Comparison of ENCODE assay signal across 12 cellular contexts in the genomic region with DNA sequence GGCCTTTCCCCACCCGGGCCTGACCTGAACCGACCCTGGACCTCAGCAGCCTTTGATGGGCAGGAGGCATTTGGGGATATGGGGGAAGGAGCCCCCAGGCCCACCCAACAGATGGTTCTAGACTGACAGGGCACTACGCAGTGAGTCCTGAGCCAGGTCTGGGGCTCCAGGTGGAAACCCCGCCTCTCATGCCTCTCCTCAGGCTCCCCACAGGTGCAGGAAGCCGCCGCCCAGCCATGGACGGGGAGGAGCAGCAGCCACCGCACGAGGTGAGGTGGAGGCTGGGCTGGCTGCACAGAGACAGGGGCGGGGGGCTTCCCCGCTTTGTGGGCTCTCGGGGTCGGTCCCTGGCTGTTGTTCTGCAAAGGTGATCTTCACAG. TPM values are rescaled to one million over a fixed set of nuclear protein-coding genes. Genes with fewer than 3 reads are reported as not detected.
A peak's percentile ranks its signal among the peaks of the same experiment; 100 is the strongest.
DNase-seq lines count a peak whose midpoint lies in the region; ATAC-seq, FAIRE-seq and TF ChIP-seq lines count a peak whose summit lies in the region.
"Had no signal": no experiment of that assay in that cellular context is flagged by ENCODE, and none has a peak within 500 bp of the region (broad histone marks: within the 10 kb centered on the region; RNA-seq: fewer than 3 reads in every experiment).

No MANE protein-coding gene starts in this region.

- no peaks in the 10 kb centered on the region for H3K27me3 Mint-ChIP-seq in activated naive CD8-positive, alpha-beta T cell

- FAIRE-seq in GM12892 (lab: Jason Lieb, UNC) = peak; percentile 94
- no peak for FAIRE-seq in pancreas (lab: Jason Lieb, UNC)

- peak overlapping the region; percentile 87 for H3K4me3 Mint-ChIP-seq in activated naive CD8-positive, alpha-beta T cell
- H3K4me3 Mint-ChIP-seq: brain had no signal

- TF ChIP-seq POLR2A in GM12892 (IDR thresholded peaks at IDR 0.05; ENCODE audit: low read depth, low read length) = no peak

- DNase-seq in GM12892 (ENCODE audit: insufficient read length) (no peak), T-helper 2 cell (peak in 3 of 5 experiments; percentile 30 to 57 (median 50)), pancreas (peak in 4 of 6 donors; percentile 47 to 80 (median 66)), NCI-H446 (lab: John Stamatoyannopoulos, UW) (no peak), ecto neural progenitor cell (ENCODE audit: low spot score) (no peak), NCI-H1436 (lab: John Stamatoyannopoulos, UW) (no peak)
- DNase-seq: DMS53, NCI-H1105 treated with DMSO at 0.1 percent for 48 hours had no signal

- H3K27ac ChIP-seq in pancreas = peak overlapping the region; percentile 4 to 82 (median 61)
- H3K27ac ChIP-seq: parathyroid adenoma had no signal

- peak in 2 of 4 donors; percentile 8 to 34 for ATAC-seq in pancreas
- no peak for ATAC-seq in GM18498 (IDR thresholded peaks at IDR 0.05; ENCODE audit: unreplicated experiment)

- H3K4me1 Mint-ChIP-seq in activated naive CD8-positive, alpha-beta T cell (ENCODE audit: low read depth) = peaks cover 35% of the 10 kb centered on the region

- no peaks in the 10 kb centered on the region for H3K9me3 ChIP-seq in pancreas

- peaks cover 22 to 25% (median 23%) of the 10 kb centered on the region in 3 donors for H3K4me1 ChIP-seq in pancreas

- H3K36me3 Mint-ChIP-seq in activated naive CD8-positive, alpha-beta T cell = no peaks in the 10 kb centered on the region
- H3K36me3 Mint-ChIP-seq: brain had no signal

- no peaks in the 10 kb centered on the region for H3K27me3 ChIP-seq in pancreas

- peak overlapping the region; percentile 97 for H3K27ac Mint-ChIP-seq in activated naive CD8-positive, alpha-beta T cell

- intact Hi-C loops in pancreas (cut with DNase I) = no loop called here

- 39 to 63% methylated on average over 10 to 13 of the region's 13 CpGs for WGBS in pancreas, 2 donors

- H3K4me3 ChIP-seq in pancreas = no peak overlapping the region

- no peaks in the 10 kb centered on the region for H3K9me3 Mint-ChIP-seq in activated naive CD8-positive, alpha-beta T cell (ENCODE audit: low read depth)
- H3K9me3 Mint-ChIP-seq: brain had no signal

- no peak for TF ChIP-seq CTCF in pancreas (IDR thresholded peaks at IDR 0.05)

- peaks cover 0 to 23% (median 0%) of the 10 kb centered on the region in 3 donors for H3K36me3 ChIP-seq in pancreas

RNA-seq across cellular contexts. Expression of gene TRABD, which starts 7.1 kb away (rescaled TPM):
- polyA plus RNA-seq in GM12892 (2012; ENCODE audit: missing spikeins) = 23.8 TPM
- total RNA-seq in pancreas = 10 to 100 TPM; 25.9 to 64.1 (median 48.6) TPM
- 100 to 1,000 TPM; 104 to 107 TPM for polyA plus RNA-seq in pancreas

RNA-seq across cellular contexts. Expression of gene SELENOO, which starts 8.0 kb away (rescaled TPM):
- 4.9 TPM for polyA plus RNA-seq in GM12892 (2012; ENCODE audit: missing spikeins)
- 10 to 100 TPM; 11.6 to 17.8 (median 13.0) TPM for total RNA-seq in pancreas
- 10 to 100 TPM; 78.2 to 79.8 TPM for polyA plus RNA-seq in pancreas

RNA-seq across cellular contexts. Expression of gene PANX2, which starts 22.3 kb away (rescaled TPM):
- 0.19 TPM for polyA plus RNA-seq in GM12892 (2012; ENCODE audit: missing spikeins)
- 1 to 10 TPM in 1 of 6 donors, under 1 TPM in 5; 0.31 to 1.2 (median 0.60) TPM for total RNA-seq in pancreas
- 1 to 10 TPM in 1 of 2 donors, under 1 TPM in 1; 0.68 to 3.5 TPM for polyA plus RNA-seq in pancreas

RNA-seq across cellular contexts. Expression of gene TUBGCP6, which starts 52.0 kb away (rescaled TPM):
- polyA plus RNA-seq in GM12892 (2012; ENCODE audit: missing spikeins) = 18.1 TPM
- total RNA-seq in pancreas = 10 to 100 TPM; 19.2 to 36.7 (median 26.8) TPM
- polyA plus RNA-seq in pancreas = 100 to 1,000 TPM; 109 to 139 TPM

RNA-seq across cellular contexts. Expression of gene HDAC10, which starts 58.2 kb away (rescaled TPM):
- 13.0 TPM for polyA plus RNA-seq in GM12892 (2012; ENCODE audit: missing spikeins)
- total RNA-seq in pancreas = 10 to 100 TPM; 17.0 to 40.7 (median 19.1) TPM
- polyA plus RNA-seq in pancreas = 10 to 100 TPM; 67.7 to 78.3 TPM

Comparison
In these comparisons a context has a peak if more than half of its experiments do, and no peak if none do; other contexts are left out.
1. DNase-seq: peak in T-helper 2 cell (3 of 5) and pancreas (4 of 6); none in GM12892 (single experiment), NCI-H446 (0 of 2), ecto neural progenitor cell (single experiment) and NCI-H1436 (single experiment).